ENCODE assay signal across 8 cellular contexts in genomic region chr14:100438678-100439592, GRCh38.
DNase-seq lines count a peak whose midpoint lies in the region; TF ChIP-seq lines count a peak whose summit lies in the region.

No MANE protein-coding gene starts in this region.

- CTCF ChIA-PET in Calu3 (lab: Charles Lee), result interaction anchor here (0.8 to 2.7 kb wide), 8 partner anchors 21 to 206 kb away, joined by 3 to 64 read pairs (median 5); no protein-coding TSS in a partner anchor

- DNase-seq in Calu3, result peak; percentile 82
- DNase-seq in NCI-H2107 treated with DMSO at 0.1 percent for 48 hours (lab: John Stamatoyannopoulos, UW; ENCODE audit: unreplicated experiment), result peak; percentile 91
- peak in 1 of 2 donors; percentile 82 for DNase-seq in breast epithelium (ENCODE audit: low spot score in 2 of 2)
- peak in 29 of 56 donors; percentile 14 to 74 (median 41) for DNase-seq in nucleus accumbens (lab: John Stamatoyannopoulos, UW)
- DNase-seq in cerebellar nuclear complex (lab: John Stamatoyannopoulos, UW), result no peak
- DNase-seq in coronary artery (ENCODE audit: low spot score), result no peak
- no peak for DNase-seq in esophagus muscularis mucosa (ENCODE audit: extremely low spot score)
- DNase-seq in DMS114 treated with DMSO at 0.1 percent for 48 hours (lab: John Stamatoyannopoulos, UW; ENCODE audit: unreplicated experiment), result no peak

- H3K27me3 ChIP-seq in breast epithelium (no peaks in the 10 kb centered on the region), esophagus muscularis mucosa (no peaks in the 10 kb centered on the region)

- intact Hi-C loops in Calu3 (cut with micrococcal nuclease; ENCODE audit: unreplicated experiment) (no loop called here), breast epithelium (cut with DNase I; ENCODE audit: low total_unique reads) (no loop called here), esophagus muscularis mucosa (cut with DNase I) (no loop called here)

- H3K4me1 Mint-ChIP-seq in Calu3 (ENCODE audit: low read depth, unreplicated experiment), result peaks cover 41% of the 10 kb centered on the region

- peak overlapping the region; percentile 33 for H3K27ac Mint-ChIP-seq in Calu3 (ENCODE audit: unreplicated experiment)

- H3K4me1 ChIP-seq in breast epithelium (peaks cover 0 to 17% of the 10 kb centered on the region in 2 donors), esophagus muscularis mucosa (peaks cover 13 to 34% (median 29%) of the 10 kb centered on the region in 4 donors)

- 83% methylated on average over 2 of the region's 10 CpGs for WGBS in esophagus muscularis mucosa

- H3K9me3 ChIP-seq in breast epithelium (no peaks in the 10 kb centered on the region), esophagus muscularis mucosa (no peaks in the 10 kb centered on the region)

- H3K9me3 Mint-ChIP-seq in Calu3 (ENCODE audit: low read depth, unreplicated experiment), result no peaks in the 10 kb centered on the region

- H3K4me3 Mint-ChIP-seq in Calu3 (ENCODE audit: low read depth, unreplicated experiment), result no peak overlapping the region

- H3K27me3 Mint-ChIP-seq in Calu3 (ENCODE audit: unreplicated experiment), result no peaks in the 10 kb centered on the region

- no peaks in the 10 kb centered on the region for H3K36me3 Mint-ChIP-seq in Calu3 (ENCODE audit: insufficient read depth, unreplicated experiment)

- H3K36me3 ChIP-seq in breast epithelium, result no peaks in the 10 kb centered on the region
- H3K36me3 ChIP-seq in esophagus muscularis mucosa, result no peaks in the 10 kb centered on the region

- TF ChIP-seq POLR2A in breast epithelium (IDR thresholded peaks at IDR 0.05), result no peak
- TF ChIP-seq POLR2A in esophagus muscularis mucosa (IDR thresholded peaks at IDR 0.05; ENCODE audit: low read depth), result no peak

- TF ChIP-seq CTCF in Calu3 (IDR thresholded peaks at IDR 0.05; ENCODE audit: unreplicated experiment) (no peak), breast epithelium (IDR thresholded peaks at IDR 0.05) (no peak), coronary artery (IDR thresholded peaks at IDR 0.05) (no peak), esophagus muscularis mucosa (IDR thresholded peaks at IDR 0.05) (no peak)

- H3K27ac ChIP-seq in breast epithelium (peak overlapping the region; percentile 79 to 80), coronary artery (no peak overlapping the region), esophagus muscularis mucosa (replicated peaks in 1 of 4) (no peak overlapping the region)

- H3K4me3 ChIP-seq in breast epithelium (no peak overlapping the region), coronary artery (no peak overlapping the region), esophagus muscularis mucosa (no peak overlapping the region)

- no peak for TF ChIP-seq EP300 in esophagus muscularis mucosa (IDR thresholded peaks at IDR 0.05)

- BruUV-seq in Calu3 (replicated peaks; lab: Mats Ljungman, UMichigan), result no TSS peak

Comparison
In these comparisons a context has a peak if more than half of its experiments do, and no peak if none do; other contexts are left out.
1. DNase-seq: peak in Calu3 (single experiment), NCI-H2107 treated with DMSO at 0.1 percent for 48 hours (single experiment) and nucleus accumbens (29 of 56); none in cerebellar nuclear complex (0 of 2), coronary artery (single experiment), esophagus muscularis mucosa (single experiment) and DMS114 treated with DMSO at 0.1 percent for 48 hours (single experiment).
2. H3K27ac ChIP-seq: peak in breast epithelium (2 of 2); none in coronary artery (0 of 2) and esophagus muscularis mucosa (0 of 4).